Comparison of ENCODE assay signal across 1 cellular context in genomic region chr5:34687269-34688011, GRCh38.
A peak's percentile ranks its signal among the peaks of the same experiment; 100 is the strongest.
TF ChIP-seq lines count a peak whose summit lies in the region.

No MANE protein-coding gene starts in this region.

TF ChIP-seq in HEK293, 187 proteins besides CTCF, POLR2A, EP300 and RAD21 (continued from another document):
- TF ChIP-seq ZNF664 (tag by site-specific recombination; IDR thresholded peaks at IDR 0.05), result no peak
- TF ChIP-seq ZNF16 (tag by site-specific recombination; IDR thresholded peaks at IDR 0.05; ENCODE audit: low read depth), result no peak
- TF ChIP-seq MEIS1 (CRISPR knock-in tag; IDR thresholded peaks at IDR 0.05; ENCODE audit: borderline replicate concordance), result no peak
- TF ChIP-seq ZNF558 (tag by site-specific recombination; IDR thresholded peaks at IDR 0.05), result no peak
- TF ChIP-seq ZNF704 (tag by site-specific recombination; IDR thresholded peaks at IDR 0.05), result no peak
- TF ChIP-seq ZNF433 (tag by site-specific recombination; IDR thresholded peaks at IDR 0.05; ENCODE audit: low read depth), result no peak
- TF ChIP-seq ZNF610 (tag by site-specific recombination; IDR thresholded peaks at IDR 0.05; ENCODE audit: borderline replicate concordance), result no peak
- no peak for TF ChIP-seq ZNF174 (tag by site-specific recombination; IDR thresholded peaks at IDR 0.05)
- no peak for TF ChIP-seq ZBTB8A (tag by site-specific recombination; IDR thresholded peaks at IDR 0.05)
- TF ChIP-seq PRDM2 (tag by site-specific recombination; IDR thresholded peaks at IDR 0.05; ENCODE audit: borderline replicate concordance), result no peak
- no peak for TF ChIP-seq ZNF311 (tag by site-specific recombination; IDR thresholded peaks at IDR 0.05; ENCODE audit: borderline replicate concordance)
- no peak for TF ChIP-seq ZNF701 (tag by site-specific recombination; IDR thresholded peaks at IDR 0.05)
- TF ChIP-seq SP3 (tag by site-specific recombination; IDR thresholded peaks at IDR 0.05), result no peak
- no peak for TF ChIP-seq KLF7 (tag by site-specific recombination; IDR thresholded peaks at IDR 0.05; ENCODE audit: borderline replicate concordance)
- no peak for TF ChIP-seq ZNF155 (tag by site-specific recombination; IDR thresholded peaks at IDR 0.05)
- TF ChIP-seq ZNF645 (tag by site-specific recombination; IDR thresholded peaks at IDR 0.05), result no peak
- TF ChIP-seq PATZ1 (tag by site-specific recombination; IDR thresholded peaks at IDR 0.05), result 0 out of 2 replicates have a peak, but pooled peaks have one; percentile 19
- TF ChIP-seq FEZF1 (tag by site-specific recombination; IDR thresholded peaks at IDR 0.05), result peak; percentile 75
- TF ChIP-seq ZBTB17 (tag by site-specific recombination; IDR thresholded peaks at IDR 0.05), result no peak
- TF ChIP-seq ZNF544 (tag by site-specific recombination; IDR thresholded peaks at IDR 0.05), result no peak
- TF ChIP-seq ZNF157 (tag by site-specific recombination; IDR thresholded peaks at IDR 0.05), result no peak
- no peak for TF ChIP-seq ZNF624 (tag by site-specific recombination; IDR thresholded peaks at IDR 0.05)
- TF ChIP-seq ZNF10 (tag by site-specific recombination; IDR thresholded peaks at IDR 0.05), result no peak
- TF ChIP-seq HOXA7 (CRISPR knock-in tag; IDR thresholded peaks at IDR 0.05; ENCODE audit: borderline replicate concordance), result no peak
- no peak for TF ChIP-seq ZNF76 (tag by site-specific recombination; IDR thresholded peaks at IDR 0.05; ENCODE audit: borderline replicate concordance, low read depth)
